Comparison of ENCODE assay signal across 16 cellular contexts in genomic region chr16:2043296-2043979, GRCh38. TPM values are rescaled to one million over a fixed set of nuclear protein-coding genes. Genes with fewer than 3 reads are reported as not detected.
DNase-seq lines count a peak whose midpoint lies in the region; ATAC-seq and TF ChIP-seq lines count a peak whose summit lies in the region.
"Had no signal": no experiment of that assay in that cellular context is flagged by ENCODE, and none has a peak within 500 bp of the region (broad histone marks: within the 10 kb centered on the region; RNA-seq: fewer than 3 reads in every experiment).

No MANE protein-coding gene starts in this region.

- H3K9me3 ChIP-seq in mammary epithelial cell (replicated peaks; ENCODE audit: insufficient read depth, low read length) (no peaks in the 10 kb centered on the region), breast epithelium (no peaks in the 10 kb centered on the region), SK-N-MC (ENCODE audit: low read depth, low read length) (no peaks in the 10 kb centered on the region), mesenchymal stem cell (ENCODE audit: control insufficient read depth, low read length) (no peaks in the 10 kb centered on the region), upper lobe of right lung (no peaks in the 10 kb centered on the region), ovary (no peaks in the 10 kb centered on the region)
- H3K9me3 ChIP-seq: thoracic aorta had no signal

- no peak overlapping the region for H2AFZ ChIP-seq in mammary epithelial cell (ENCODE audit: low read depth, low read length)
- no peak overlapping the region for H2AFZ ChIP-seq in mesenchymal stem cell (ENCODE audit: low read depth, low read length)

- peak; percentile 2 for ATAC-seq in upper lobe of right lung
- no peak for ATAC-seq in naive thymus-derived CD8-positive, alpha-beta T cell
- ATAC-seq: activated T-helper 17 cell treated with anti-CD3 and anti-CD28 coated beads, Interleukin-2, amount 50 U/mL, for 72 hours; foreskin keratinocyte had no signal

- H3K4me1 ChIP-seq in mammary epithelial cell (ENCODE audit: insufficient read depth, low read length), result peaks cover 29% of the 10 kb centered on the region
- peaks cover 6 to 14% of the 10 kb centered on the region in 2 donors for H3K4me1 ChIP-seq in breast epithelium
- peaks cover 67% of the 10 kb centered on the region for H3K4me1 ChIP-seq in mesenchymal stem cell (ENCODE audit: control insufficient read depth, insufficient read depth, low read depth, low read length)
- peaks cover 84% of the 10 kb centered on the region for H3K4me1 ChIP-seq in upper lobe of right lung
- peaks cover 34% of the 10 kb centered on the region for H3K4me1 ChIP-seq in ovary (ENCODE audit: insufficient read depth)
- H3K4me1 ChIP-seq: foreskin keratinocyte had no signal

- TF ChIP-seq EP300 in ovary (IDR thresholded peaks at IDR 0.05), result no peak

- BruUV-seq in mammary epithelial cell (replicated peaks; lab: Mats Ljungman, UMichigan), result no TSS peak

- in situ Hi-C loops in mammary epithelial cell (cut with MboI; ENCODE audit: low sequenced_read_pairs in 2 of 2), result no loop called here

- H3K4me1 Mint-ChIP-seq in naive thymus-derived CD8-positive, alpha-beta T cell, result peaks cover 8 to 16% (median 13%) of the 10 kb centered on the region in 4 donors

- H3K4ac ChIP-seq in mesenchymal stem cell (ENCODE audit: low read depth in 1 of 2, low read length in 2 of 2), result no peak overlapping the region

- H3K9ac ChIP-seq in mammary epithelial cell (ENCODE audit: insufficient read depth, low read length) (no peak overlapping the region), SK-N-MC (ENCODE audit: insufficient read length) (no peak overlapping the region), mesenchymal stem cell (ENCODE audit: low read length) (no peak overlapping the region)

- no peaks in the 10 kb centered on the region for H3K9me3 Mint-ChIP-seq in naive thymus-derived CD8-positive, alpha-beta T cell
- H3K9me3 Mint-ChIP-seq: activated CD4-positive, alpha-beta memory T cell treated with anti-CD3 and anti-CD28 coated beads for 36 hours; activated T-helper 17 cell treated with anti-CD3 and anti-CD28 coated beads, Interleukin-2, amount 50 U/mL, for 72 hours; nephron progenitor cell had no signal

- H3K79me1 ChIP-seq in mesenchymal stem cell (replicated peaks; ENCODE audit: low read length, poor library complexity, severe bottlenecking), result peaks cover 16% of the 10 kb centered on the region

- CTCF ChIA-PET in mammary epithelial cell (lab: Charles Lee; ENCODE audit: low non-redundant PET), result interaction anchor here (0.6 kb wide), 1 partner anchor 21 kb away, joined by 3 read pairs; no protein-coding TSS in a partner anchor

- TF ChIP-seq POLR2A in breast epithelium (IDR thresholded peaks at IDR 0.05) (no peak), ovary (IDR thresholded peaks at IDR 0.05) (no peak)

- H2AK5ac ChIP-seq in mesenchymal stem cell (ENCODE audit: low read length, severe bottlenecking), result peak overlapping the region; percentile 17

- dilution Hi-C loops in mammary epithelial cell (cut with HindIII; ENCODE audit: low sequenced_read_pairs), result no loop called here

- TF ChIP-seq CTCF in mammary epithelial cell (conservative IDR thresholded peaks at IDR 0.05 in 1 of 2, IDR thresholded peaks at IDR 0.05 in 1 of 2; ENCODE audit: extremely low read depth in 1 of 2, insufficient read depth in 1 of 2, low read depth in 1 of 2, low read length in 2 of 2) (no peak), breast epithelium (IDR thresholded peaks at IDR 0.05) (no peak), upper lobe of right lung (IDR thresholded peaks at IDR 0.05) (no peak), ovary (IDR thresholded peaks at IDR 0.05) (no peak)

- no peak overlapping the region for H4K91ac ChIP-seq in mesenchymal stem cell (ENCODE audit: low read length)

- H3K14ac ChIP-seq in mesenchymal stem cell (ENCODE audit: low read length in 2 of 2), result no peak overlapping the region

- H2BK15ac ChIP-seq in mesenchymal stem cell (ENCODE audit: low read depth, poor library complexity, severe bottlenecking), result no peak overlapping the region

- no peaks in the 10 kb centered on the region for H3K36me3 Mint-ChIP-seq in naive thymus-derived CD8-positive, alpha-beta T cell
- H3K36me3 Mint-ChIP-seq: activated CD4-positive, alpha-beta memory T cell treated with anti-CD3 and anti-CD28 coated beads for 36 hours had no signal

- no peak overlapping the region for H2BK12ac ChIP-seq in mesenchymal stem cell (ENCODE audit: low read length in 2 of 2)

- POLR2A ChIA-PET in naive thymus-derived CD8-positive, alpha-beta T cell (lab: Charles Lee), result interaction anchor here (0.6 to 0.9 kb wide), 3 partner anchors 8 to 111 kb away, joined by 3 read pairs; no protein-coding TSS in a partner anchor

- H3K36me3 ChIP-seq in mammary epithelial cell (ENCODE audit: insufficient read depth, low read length) (no peaks in the 10 kb centered on the region), breast epithelium (no peaks in the 10 kb centered on the region), SK-N-MC (ENCODE audit: insufficient read depth, low read length) (no peaks in the 10 kb centered on the region), mesenchymal stem cell (ENCODE audit: control insufficient read depth in 1 of 2, insufficient read depth in 2 of 2, low read depth in 1 of 2, low read length in 2 of 2) (peaks cover 0 to 40% of the 10 kb centered on the region in 2 experiments), upper lobe of right lung (no peaks in the 10 kb centered on the region), ovary (no peaks in the 10 kb centered on the region)

- no peak overlapping the region for H2BK120ac ChIP-seq in mesenchymal stem cell (ENCODE audit: low read depth, low read length)

- H3K4me2 ChIP-seq in mammary epithelial cell (ENCODE audit: insufficient read depth, low read depth, low read length) (no peak overlapping the region), mesenchymal stem cell (ENCODE audit: low read length, poor library complexity, severe bottlenecking) (no peak overlapping the region)

- H3K23ac ChIP-seq in mesenchymal stem cell (ENCODE audit: low read length in 2 of 2), result no peak overlapping the region

- H3K27me3 ChIP-seq in mammary epithelial cell (ENCODE audit: insufficient read depth, low read length) (no peaks in the 10 kb centered on the region), breast epithelium (no peaks in the 10 kb centered on the region), mesenchymal stem cell (ENCODE audit: control insufficient read depth in 1 of 2, insufficient read depth in 1 of 2, low read length in 2 of 2) (no peaks in the 10 kb centered on the region), upper lobe of right lung (no peaks in the 10 kb centered on the region), ovary (no peaks in the 10 kb centered on the region)
- H3K27me3 ChIP-seq: foreskin keratinocyte had no signal

- H2BK5ac ChIP-seq in mesenchymal stem cell (ENCODE audit: low read depth, low read length, poor library complexity, severe bottlenecking), result no peak overlapping the region

- no peak overlapping the region for H3K4me3 Mint-ChIP-seq in naive thymus-derived CD8-positive, alpha-beta T cell
- H3K4me3 Mint-ChIP-seq: activated CD4-positive, alpha-beta memory T cell treated with anti-CD3 and anti-CD28 coated beads for 36 hours; activated T-helper 17 cell treated with anti-CD3 and anti-CD28 coated beads, Interleukin-2, amount 50 U/mL, for 72 hours; nephron progenitor cell had no signal

- no peak overlapping the region for H3K4me3 ChIP-seq in mammary epithelial cell (replicated peaks in 1 of 3; ENCODE audit: insufficient read depth in 1 of 3, low read depth in 2 of 3, low read length in 3 of 3)
- H3K4me3 ChIP-seq in breast epithelium, result no peak overlapping the region
- H3K4me3 ChIP-seq in SK-N-MC, result no peak overlapping the region
- H3K4me3 ChIP-seq in mesenchymal stem cell (ENCODE audit: insufficient read depth in 1 of 2, low read depth in 1 of 2, low read length in 2 of 2), result no peak overlapping the region
- no peak overlapping the region for H3K4me3 ChIP-seq in upper lobe of right lung
- H3K4me3 ChIP-seq in ovary, result no peak overlapping the region
- H3K4me3 ChIP-seq: thoracic aorta had no signal

- H3K18ac ChIP-seq in mesenchymal stem cell (ENCODE audit: low read depth in 1 of 2, low read length in 2 of 2), result no peak overlapping the region

- no peak overlapping the region for H4K8ac ChIP-seq in mesenchymal stem cell (ENCODE audit: low read length)

- H4K20me1 ChIP-seq in mammary epithelial cell (ENCODE audit: insufficient read depth, low read length), result no peaks in the 10 kb centered on the region

- H3K27me3 Mint-ChIP-seq in naive thymus-derived CD8-positive, alpha-beta T cell, result no peaks in the 10 kb centered on the region
- H3K27me3 Mint-ChIP-seq: activated CD4-positive, alpha-beta memory T cell treated with anti-CD3 and anti-CD28 coated beads for 36 hours; activated T-helper 17 cell treated with anti-CD3 and anti-CD28 coated beads, Interleukin-2, amount 50 U/mL, for 72 hours had no signal

- H3K27ac Mint-ChIP-seq in naive thymus-derived CD8-positive, alpha-beta T cell, result peak overlapping the region in 1 of 10 donors; percentile 14
- H3K27ac Mint-ChIP-seq: activated CD4-positive, alpha-beta memory T cell treated with anti-CD3 and anti-CD28 coated beads for 36 hours; activated T-helper 17 cell treated with anti-CD3 and anti-CD28 coated beads, Interleukin-2, amount 50 U/mL, for 72 hours had no signal

- intact Hi-C loops in mammary epithelial cell (cut with micrococcal nuclease), result no loop called here
- intact Hi-C loops in breast epithelium (cut with DNase I; ENCODE audit: low total_unique reads), result no loop called here
- intact Hi-C loops in upper lobe of right lung (cut with DNase I), result no loop called here
- intact Hi-C loops in ovary (cut with DNase I), result no loop called here

- 88% methylated on average over 11 of the region's 16 CpGs for WGBS in mammary epithelial cell (ENCODE audit: low coverage, missing lambda C conversion rate)
- 94% methylated on average over 16 of the region's 16 CpGs for WGBS in mesenchymal stem cell
- WGBS in ovary, 3 donors, result 79 to 86% (median 83%) methylated on average over 14 to 16 of the region's 16 CpGs

- H3K79me2 ChIP-seq in mammary epithelial cell (ENCODE audit: insufficient read depth, low read length), result peaks cover 7% of the 10 kb centered on the region

- DNase-seq in mammary epithelial cell, result peak; percentile 50
- no peak for DNase-seq in breast epithelium (ENCODE audit: low spot score in 2 of 2)
- DNase-seq in SK-N-MC (ENCODE audit: low read depth, low spot score), result no peak
- no peak for DNase-seq in mesenchymal stem cell
- DNase-seq in upper lobe of right lung, result peak; percentile 86
- DNase-seq in GOT3 (lab: John Stamatoyannopoulos, UW), result no peak
- no peak for DNase-seq in ovary
- no peak for DNase-seq in naive thymus-derived CD8-positive, alpha-beta T cell
- DNase-seq: activated CD4-positive, alpha-beta memory T cell treated with anti-CD3 and anti-CD28 coated beads for 36 hours; foreskin keratinocyte; H7; NCI-H226; nephron progenitor cell had no signal

- H3K27ac ChIP-seq in mammary epithelial cell (ENCODE audit: insufficient read depth, low read depth, low read length) (no peak overlapping the region), breast epithelium (peak overlapping the region in 1 of 2 donors; percentile 32), SK-N-MC (peak overlapping the region; percentile 42), mesenchymal stem cell (ENCODE audit: low read length, poor library complexity, severe bottlenecking) (no peak overlapping the region), upper lobe of right lung (peak overlapping the region; percentile 59), ovary (peak overlapping the region in 1 of 2 donors; percentile 32)
- H3K27ac ChIP-seq: foreskin keratinocyte, thoracic aorta had no signal

RNA-seq across cellular contexts. Expression of gene NTHL1, which starts 4.2 kb away (rescaled TPM):
- total RNA-seq in mammary epithelial cell, result 10 to 100 TPM; 11.3 to 23.2 TPM
- polyA plus RNA-seq in mammary epithelial cell, result 21.3 TPM
- 13.9 TPM for polyA minus RNA-seq in mammary epithelial cell
- 10 to 100 TPM; 10.6 to 27.9 (median 16.1) TPM for total RNA-seq in breast epithelium
- polyA plus RNA-seq in mesenchymal stem cell (2013, experiment 1 of 2), result 16.3 TPM
- polyA plus RNA-seq in mesenchymal stem cell (2013, experiment 2 of 2), result 16.9 TPM
- 26.4 TPM for total RNA-seq in upper lobe of right lung
- total RNA-seq in ovary, result 10 to 100 TPM; 17.1 to 38.1 (median 23.9) TPM
- 10 to 100 TPM in 1 of 2 donors, 1 to 10 TPM in 1; 1.9 to 27.3 TPM for polyA plus RNA-seq in ovary
- total RNA-seq in naive thymus-derived CD8-positive, alpha-beta T cell, result 10 to 100 TPM in 1 of 2 experiments, 1 to 10 TPM in 1; 9.1 to 13.1 TPM
- polyA plus RNA-seq in naive thymus-derived CD8-positive, alpha-beta T cell, result 10 to 100 TPM; 13.1 to 20.0 (median 16.6) TPM

RNA-seq across cellular contexts. Expression of gene TSC2, which starts 4.3 kb away (rescaled TPM):
- total RNA-seq in mammary epithelial cell (10 to 100 TPM; 56.2 to 92.0 TPM), breast epithelium (10 to 100 TPM; 41.6 to 52.4 (median 48.9) TPM), upper lobe of right lung (119 TPM), ovary (100 to 1,000 TPM in 4 of 7 donors, 10 to 100 TPM in 3; 47.0 to 150 (median 131) TPM)
- polyA plus RNA-seq in mammary epithelial cell (33.9 TPM), ovary (10 to 100 TPM; 51.7 to 72.1 TPM)
- 155 TPM for polyA minus RNA-seq in mammary epithelial cell
- 55.7 TPM for polyA plus RNA-seq in mesenchymal stem cell (2013, experiment 1 of 2)
- 59.1 TPM for polyA plus RNA-seq in mesenchymal stem cell (2013, experiment 2 of 2)
- total RNA-seq in naive thymus-derived CD8-positive, alpha-beta T cell, result 100 to 1,000 TPM; 145 to 162 TPM
- 10 to 100 TPM; 23.5 to 42.0 (median 27.2) TPM for polyA plus RNA-seq in naive thymus-derived CD8-positive, alpha-beta T cell

RNA-seq across cellular contexts. Expression of gene NHERF2, which starts 16.7 kb away (rescaled TPM):
- 10 to 100 TPM in 1 of 2 donors, 1 to 10 TPM in 1; 8.3 to 19.0 TPM for total RNA-seq in mammary epithelial cell
- 9.5 TPM for polyA plus RNA-seq in mammary epithelial cell
- polyA minus RNA-seq in mammary epithelial cell, result 0.62 TPM
- total RNA-seq in breast epithelium, result 10 to 100 TPM; 31.5 to 58.3 (median 38.9) TPM
- polyA plus RNA-seq in mesenchymal stem cell (2013, experiment 1 of 2), result 64.6 TPM
- 62.5 TPM for polyA plus RNA-seq in mesenchymal stem cell (2013, experiment 2 of 2)
- total RNA-seq in upper lobe of right lung, result 363 TPM
- 100 to 1,000 TPM in 1 of 7 donors, 10 to 100 TPM in 6; 25.0 to 118 (median 78.7) TPM for total RNA-seq in ovary
- 100 to 1,000 TPM in 1 of 2 donors, 1 to 10 TPM in 1; 6.3 to 101 TPM for polyA plus RNA-seq in ovary
- total RNA-seq in naive thymus-derived CD8-positive, alpha-beta T cell, result 1 to 10 TPM; 5.3 to 6.0 TPM
- 1 to 10 TPM in 1 of 3 donors, under 1 TPM in 2; 0.32 to 1.2 (median 0.46) TPM for polyA plus RNA-seq in naive thymus-derived CD8-positive, alpha-beta T cell

RNA-seq across cellular contexts. Expression of gene NPW, which starts 23.9 kb away (rescaled TPM):
- total RNA-seq in mammary epithelial cell (1 to 10 TPM in 1 of 2 donors, not detected in 1; 1.6 TPM), breast epithelium (not detected), upper lobe of right lung (not detected), ovary (1 to 10 TPM in 1 of 7 donors, under 1 TPM in 2, not detected in 4; 0.46 to 1.1 (median 0.78) TPM)
- polyA plus RNA-seq in mammary epithelial cell (0.18 TPM), ovary (under 1 TPM in 1 of 2 donors, not detected in 1; 0.17 TPM)
- polyA minus RNA-seq in mammary epithelial cell, result not detected
- polyA plus RNA-seq in mesenchymal stem cell (2013, experiment 1 of 2), result 0.59 TPM
- polyA plus RNA-seq in mesenchymal stem cell (2013, experiment 2 of 2), result 0.71 TPM
- total RNA-seq in naive thymus-derived CD8-positive, alpha-beta T cell, result not detected
- polyA plus RNA-seq in naive thymus-derived CD8-positive, alpha-beta T cell, result not detected
- total RNA-seq: skeletal muscle tissue, thoracic aorta had no signal

RNA-seq across cellular contexts. Expression of gene ZNF598, which starts 33.8 kb away (rescaled TPM):
- 100 to 1,000 TPM in 1 of 2 donors, 10 to 100 TPM in 1; 31.8 to 133 TPM for total RNA-seq in mammary epithelial cell
- polyA plus RNA-seq in mammary epithelial cell, result 45.4 TPM
- 13.2 TPM for polyA minus RNA-seq in mammary epithelial cell
- total RNA-seq in breast epithelium, result 10 to 100 TPM; 16.0 to 25.2 (median 22.2) TPM
- polyA plus RNA-seq in mesenchymal stem cell (2013, experiment 1 of 2), result 23.8 TPM
- polyA plus RNA-seq in mesenchymal stem cell (2013, experiment 2 of 2), result 21.1 TPM
- total RNA-seq in upper lobe of right lung, result 38.2 TPM
- total RNA-seq in ovary, result 10 to 100 TPM; 25.8 to 44.5 (median 30.3) TPM
- 10 to 100 TPM in 1 of 2 donors, under 1 TPM in 1; 0.95 to 26.7 TPM for polyA plus RNA-seq in ovary
- total RNA-seq in naive thymus-derived CD8-positive, alpha-beta T cell, result 10 to 100 TPM; 58.6 to 66.2 TPM
- polyA plus RNA-seq in naive thymus-derived CD8-positive, alpha-beta T cell, result 1 to 10 TPM; 3.4 to 10.0 (median 3.6) TPM

Comparison
In these comparisons a context has a peak if more than half of its experiments do, and no peak if none do; other contexts are left out.
1. DNase-seq: peak in mammary epithelial cell (single experiment) and upper lobe of right lung (single experiment); none in breast epithelium (0 of 2), SK-N-MC (single experiment), mesenchymal stem cell (single experiment), GOT3 (single experiment), ovary (0 of 5) and naive thymus-derived CD8-positive, alpha-beta T cell (0 of 10).
2. H3K27ac ChIP-seq: peak in SK-N-MC (single experiment) and upper lobe of right lung (single experiment); none in mammary epithelial cell (single experiment) and mesenchymal stem cell (single experiment).